7 cellular contexts compared by ENCODE assay signal in genomic region chr2:176999331-176999730, GRCh38.
DNase-seq lines count a peak whose midpoint lies in the region; ATAC-seq and TF ChIP-seq lines count a peak whose summit lies in the region.

No MANE protein-coding gene starts in this region.

- H3K4me1 ChIP-seq in Caco-2 = peaks cover 8% of the 10 kb centered on the region; the same call in 1 of the 2 replicates
- no peaks in the 10 kb centered on the region for H3K4me1 ChIP-seq in effector memory CD4-positive, alpha-beta T cell (ENCODE audit: control insufficient read depth, insufficient read depth, low read length, poor library complexity, severe bottlenecking)

- H3K4me3 ChIP-seq in Caco-2 (ENCODE audit: low read depth, low read length) = no peak overlapping the region
- H3K4me3 ChIP-seq in effector memory CD4-positive, alpha-beta T cell (ENCODE audit: insufficient read depth, low read depth, low read length, poor library complexity, severe bottlenecking) = no peak overlapping the region

- H3K27me3 ChIP-seq in Caco-2 (replicated peaks; ENCODE audit: control insufficient read depth, insufficient read depth, low read length) = no peaks in the 10 kb centered on the region
- H3K27me3 ChIP-seq in effector memory CD4-positive, alpha-beta T cell (replicated peaks; ENCODE audit: control insufficient read depth, insufficient read depth, low read length, poor library complexity, severe bottlenecking) = peaks cover 3% of the 10 kb centered on the region

- peaks cover 2% of the 10 kb centered on the region for H3K27me3 Mint-ChIP-seq in Caco-2 (ENCODE audit: insufficient read depth, unreplicated experiment)

- peaks cover 7% of the 10 kb centered on the region for H3K36me3 Mint-ChIP-seq in stimulated activated effector memory CD8-positive, alpha-beta T cell treated with anti-CD3 and anti-CD28 coated beads, Interleukin-12 subunit alpha, Interleukin-12 subunit beta, amount 100 ng/mL, for 72 hours
- H3K36me3 Mint-ChIP-seq in Caco-2 (ENCODE audit: insufficient read depth, unreplicated experiment) = no peaks in the 10 kb centered on the region

- no peaks in the 10 kb centered on the region for H3K9me3 ChIP-seq in Caco-2
- no peaks in the 10 kb centered on the region for H3K9me3 ChIP-seq in effector memory CD4-positive, alpha-beta T cell (ENCODE audit: control insufficient read depth, low read length)

- H3K27ac ChIP-seq in effector memory CD4-positive, alpha-beta T cell (ENCODE audit: insufficient read depth, low read length, poor library complexity, severe bottlenecking) = no peak overlapping the region

- no peak overlapping the region for H3K4me3 Mint-ChIP-seq in stimulated activated effector memory CD8-positive, alpha-beta T cell treated with anti-CD3 and anti-CD28 coated beads, Interleukin-12 subunit alpha, Interleukin-12 subunit beta, amount 100 ng/mL, for 72 hours
- no peak overlapping the region for H3K4me3 Mint-ChIP-seq in Caco-2 (ENCODE audit: unreplicated experiment)

- intact Hi-C loops in Caco-2 (cut with micrococcal nuclease; ENCODE audit: unreplicated experiment) = no loop called here

- H3K9me3 Mint-ChIP-seq in stimulated activated effector memory CD8-positive, alpha-beta T cell treated with anti-CD3 and anti-CD28 coated beads, Interleukin-12 subunit alpha, Interleukin-12 subunit beta, amount 100 ng/mL, for 72 hours = no peaks in the 10 kb centered on the region
- no peaks in the 10 kb centered on the region for H3K9me3 Mint-ChIP-seq in Caco-2 (ENCODE audit: unreplicated experiment)

- POLR2A ChIA-PET in Caco-2 (lab: Charles Lee) = no interaction called here

- peak; percentile 57 for ATAC-seq in GM18909 (IDR thresholded peaks at IDR 0.05; ENCODE audit: poor library complexity, unreplicated experiment)
- ATAC-seq in HG02798 (IDR thresholded peaks at IDR 0.05; ENCODE audit: poor library complexity, unreplicated experiment) = peak; percentile 59
- ATAC-seq in stimulated activated effector memory CD8-positive, alpha-beta T cell treated with anti-CD3 and anti-CD28 coated beads, Interleukin-12 subunit alpha, Interleukin-12 subunit beta, amount 100 ng/mL, for 72 hours = peak; percentile 52

- BruUV-seq in Caco-2 (replicated peaks; lab: Mats Ljungman, UMichigan) = no TSS peak

- no peak overlapping the region for H3K27ac Mint-ChIP-seq in stimulated activated effector memory CD8-positive, alpha-beta T cell treated with anti-CD3 and anti-CD28 coated beads, Interleukin-12 subunit alpha, Interleukin-12 subunit beta, amount 100 ng/mL, for 72 hours
- H3K27ac Mint-ChIP-seq in Caco-2 (ENCODE audit: unreplicated experiment) = no peak overlapping the region

- H3K36me3 ChIP-seq in Caco-2 (ENCODE audit: control insufficient read depth, insufficient read depth, low read length) = no peaks in the 10 kb centered on the region
- no peaks in the 10 kb centered on the region for H3K36me3 ChIP-seq in effector memory CD4-positive, alpha-beta T cell (ENCODE audit: control insufficient read depth, insufficient read depth, low read length)

- DNase-seq in NOMO-1 treated with dmso at 0.1 percent for 144 hours (lab: John Stamatoyannopoulos, UW; ENCODE audit: unreplicated experiment) (peak; percentile 33), islet precursor cell (no peak), Caco-2 (no peak)
- no peak for DNase-seq in stimulated activated effector memory CD8-positive, alpha-beta T cell treated with anti-CD3 and anti-CD28 coated beads, Interleukin-12 subunit alpha, Interleukin-12 subunit beta, amount 100 ng/mL, for 72 hours (ENCODE audit: low spot score in 2 of 2)
- DNase-seq in effector memory CD4-positive, alpha-beta T cell = no peak

- no peak for TF ChIP-seq CTCF in Caco-2 (IDR thresholded peaks at IDR 0.05; ENCODE audit: insufficient read depth in 1 of 2, low read depth in 1 of 2, low read length in 1 of 2, severe bottlenecking in 1 of 2, unreplicated experiment in 1 of 2)

- H3K4me1 Mint-ChIP-seq in stimulated activated effector memory CD8-positive, alpha-beta T cell treated with anti-CD3 and anti-CD28 coated beads, Interleukin-12 subunit alpha, Interleukin-12 subunit beta, amount 100 ng/mL, for 72 hours = peaks cover 18% of the 10 kb centered on the region
- H3K4me1 Mint-ChIP-seq in Caco-2 (ENCODE audit: low read depth, unreplicated experiment) = peaks cover 16% of the 10 kb centered on the region

- CTCF ChIA-PET in Caco-2 (lab: Charles Lee) = no interaction called here
